In the genomic region with DNA sequence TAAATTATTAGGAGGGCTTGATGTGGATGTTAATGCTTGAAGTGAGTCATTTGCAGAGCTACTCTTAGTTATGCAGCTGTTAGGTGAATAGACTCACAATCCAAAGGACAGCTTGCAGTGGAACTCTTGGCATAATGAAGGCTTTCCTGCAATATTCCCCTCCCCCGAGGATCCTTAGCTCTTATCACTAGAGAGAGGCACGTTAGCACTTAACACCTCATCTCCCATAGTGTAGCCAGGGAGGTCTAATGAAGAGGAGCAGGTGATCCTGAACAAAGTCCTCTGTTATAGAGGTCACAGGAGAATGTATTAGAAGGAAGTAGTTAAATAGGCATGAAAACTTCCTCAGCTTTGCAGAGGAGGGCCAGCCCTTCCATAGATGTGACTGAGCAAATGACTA, we compare ENCODE assay signal across 11 cellular contexts.
"Had no signal": no experiment of that assay in that cellular context is flagged by ENCODE, and none has a peak within 500 bp of the region (broad histone marks: within the 10 kb centered on the region; RNA-seq: fewer than 3 reads in every experiment).

No MANE protein-coding gene starts in this region.

- H3K9me3 ChIP-seq: left lung had no signal

- DNase-seq: activated CD4-positive, alpha-beta T cell treated with anti-CD3 and anti-CD28 coated beads for 48 hours; activated CD8-positive, alpha-beta memory T cell treated with anti-CD3 and anti-CD28 coated beads, Interleukin-2, amount 50 U/mL, for 48 hours; activated gamma-delta T cell; activated T-cell treated with anti-CD3 and anti-CD28 coated beads, Interleukin-2, amount 50 U/mL, for 72 hours; caudate nucleus; kidney; left lung; mammary epithelial cell; natural killer cell had no signal

- H3K27ac ChIP-seq: left lung had no signal

- H3K36me3 ChIP-seq: left lung had no signal

- H3K4me1 ChIP-seq: left lung had no signal

- H3K4me3 ChIP-seq: left lung had no signal

- H3K27me3 ChIP-seq: left lung had no signal

- ATAC-seq: activated naive CD4-positive, alpha-beta T cell treated with anti-CD3 and anti-CD28 coated beads, Interleukin-2, amount 50 U/mL, for 72 hours; activated T-cell treated with anti-CD3 and anti-CD28 coated beads, Interleukin-2, amount 50 U/mL, for 72 hours; left lung; natural killer cell; stimulated activated effector memory CD8-positive, alpha-beta T cell treated with anti-CD3 and anti-CD28 coated beads, Interleukin-12 subunit alpha, Interleukin-12 subunit beta, amount 100 ng/mL, for 72 hours had no signal
